In genomic region chr1:206766251-206766856, GRCh38 we compare ENCODE assay signal across 8 cellular contexts. TPM values are rescaled to one million over a fixed set of nuclear protein-coding genes. Genes with fewer than 3 reads are reported as not detected.
DNase-seq lines count a peak whose midpoint lies in the region; ATAC-seq and TF ChIP-seq lines count a peak whose summit lies in the region.

No MANE protein-coding gene starts in this region.

- peaks cover 9% of the 10 kb centered on the region for H3K27me3 Mint-ChIP-seq in chondrocyte (ENCODE audit: low read depth)

- no peak for TF ChIP-seq CTCF in AG09309 (IDR thresholded peaks at IDR 0.05; ENCODE audit: control insufficient read depth, insufficient read depth, low read depth, low read length, missing control alignments)
- TF ChIP-seq CTCF in chondrocyte (IDR thresholded peaks at IDR 0.05): no peak

- peaks cover 7% of the 10 kb centered on the region for H3K4me1 Mint-ChIP-seq in chondrocyte (ENCODE audit: low read depth)

- no peaks in the 10 kb centered on the region for H3K9me3 Mint-ChIP-seq in chondrocyte (ENCODE audit: low read depth)

- DNase-seq in AG09309 (ENCODE audit: low read depth) (peak; percentile 54), chondrocyte (ENCODE audit: low spot score) (no peak), non-pigmented ciliary epithelial cell (ENCODE audit: low read depth) (peak; percentile 68), NCI-H146 (lab: John Stamatoyannopoulos, UW) (no peak), cortex of kidney (lab: John Stamatoyannopoulos, UW) (no peak)
- peak; percentile 16 to 37 (median 21) for DNase-seq in activated CD4-positive, CD25-positive, alpha-beta regulatory T cell (lab: John Stamatoyannopoulos, UW)

- H3K27ac Mint-ChIP-seq in chondrocyte (ENCODE audit: unreplicated experiment): peak overlapping the region; percentile 71

- no peak overlapping the region for H3K4me3 ChIP-seq in AG09309 (ENCODE audit: control insufficient read depth, low read depth, low read length)

- no peak overlapping the region for H3K4me3 Mint-ChIP-seq in chondrocyte (ENCODE audit: unreplicated experiment)

- no peaks in the 10 kb centered on the region for H3K36me3 Mint-ChIP-seq in chondrocyte (ENCODE audit: low read depth)

- ATAC-seq in GM19395 (IDR thresholded peaks at IDR 0.05; ENCODE audit: unreplicated experiment): peak; percentile 46
- ATAC-seq in HG03571 (IDR thresholded peaks at IDR 0.05; ENCODE audit: unreplicated experiment): peak; percentile 41

RNA-seq across cellular contexts. Expression of gene IL19, which starts 4.2 kb away (rescaled TPM):
- not detected in 3 replicates for total RNA-seq in chondrocyte

RNA-seq across cellular contexts. Expression of gene IL10, which starts 5.9 kb away (rescaled TPM):
- not detected in 3 replicates for total RNA-seq in chondrocyte

Comparison
In these comparisons a context has a peak if more than half of its experiments do, and no peak if none do; other contexts are left out.
1. DNase-seq: peak in AG09309 (single experiment), activated CD4-positive, CD25-positive, alpha-beta regulatory T cell (4 of 4) and non-pigmented ciliary epithelial cell (single experiment); none in chondrocyte (single experiment), NCI-H146 (single experiment) and cortex of kidney (single experiment).